In genomic region chr17:38296834-38297517, GRCh38 we compare ENCODE assay signal across 8 cellular contexts. TPM values are rescaled to one million over a fixed set of nuclear protein-coding genes. Genes with fewer than 3 reads are reported as not detected.
DNase-seq lines count a peak whose midpoint lies in the region; ATAC-seq, FAIRE-seq and TF ChIP-seq lines count a peak whose summit lies in the region.
"Not testable (repeated sequence)": the region's sequence is repeated elsewhere in the genome, so short reads cannot be mapped to it uniquely, and the experiment has no call there.

Gene MRPL45 (plus strand): TSS chr17:38297168. CDS start chr17:38297184, 16 bp downstream.

- H3K79me2 ChIP-seq in OCI-LY7 (ENCODE audit: insufficient read depth, low read depth, low read length); endothelial cell of umbilical vein (ENCODE audit: control insufficient read depth, insufficient read depth, low read length): not testable (repeated sequence)

- H2AFZ ChIP-seq in IMR-90 (replicated peaks; ENCODE audit: low read length, poor library complexity) (peak within 1 kb of the TSS; percentile 81), OCI-LY7 (ENCODE audit: low read length) (peak within 1 kb of the TSS; percentile 68), endothelial cell of umbilical vein (ENCODE audit: low read depth, low read length) (peak within 1 kb of the TSS; percentile 81)

- TF ChIP-seq CTCF in IMR-90 (conservative IDR thresholded peaks at IDR 0.05; ENCODE audit: low read depth, low read length); OCI-LY7 (conservative IDR thresholded peaks at IDR 0.05; ENCODE audit: low read length); endothelial cell of umbilical vein (IDR thresholded peaks at IDR 0.05; ENCODE audit: extremely low read depth in 1 of 2, insufficient read depth in 1 of 2, low read depth in 1 of 2, low read length in 2 of 2): not testable (repeated sequence)

- peak within 1 kb of the TSS; percentile 71; the same call in 1 of the 2 replicates for H4K5ac ChIP-seq in IMR-90 (ENCODE audit: low read depth, low read length)

- H3K9ac ChIP-seq in IMR-90 (ENCODE audit: low read depth, low read length) (peak within 1 kb of the TSS; percentile 73), endothelial cell of umbilical vein (replicated peaks; ENCODE audit: extremely low read depth, insufficient read depth, low read length) (peak within 1 kb of the TSS; percentile 31)

- not testable (repeated sequence) for H3K9me3 ChIP-seq in IMR-90 (ENCODE audit: control insufficient read depth, insufficient read depth, low read length); OCI-LY7 (ENCODE audit: low read length); endothelial cell of umbilical vein (replicated peaks; ENCODE audit: control insufficient read depth, insufficient read depth, low read length)

- FAIRE-seq in endothelial cell of umbilical vein (lab: Jason Lieb, UNC), result not testable (repeated sequence)

- H3K14ac ChIP-seq in IMR-90 (replicated peaks; ENCODE audit: low read depth, low read length), result not testable (repeated sequence)

- H2BK15ac ChIP-seq in IMR-90 (ENCODE audit: low read depth, low read length), result not testable (repeated sequence)

- CTCF ChIA-PET in IMR-90 (lab: Yijun Ruan, JAX); OCI-LY7 (lab: Charles Lee; ENCODE audit: unreplicated experiment): not testable (repeated sequence)
- CTCF ChIA-PET in endothelial cell of umbilical vein (lab: Charles Lee), result interaction anchor here (1.0 kb wide), 1 partner anchor 25 kb away, joined by 4 read pairs; no protein-coding TSS in a partner anchor

- not testable (repeated sequence) for BruUV-seq in IMR-90 (replicated peaks; lab: Mats Ljungman, UMichigan); OCI-LY7 (replicated peaks; lab: Mats Ljungman, UMichigan); endothelial cell of umbilical vein (replicated peaks; lab: Mats Ljungman, UMichigan)

- peak; percentile 82 for TF ChIP-seq POLR2A in IMR-90 (IDR thresholded peaks at IDR 0.05; ENCODE audit: low read depth, low read length)
- peak; percentile 35 for TF ChIP-seq POLR2A in endothelial cell of umbilical vein (IDR thresholded peaks at IDR 0.05; ENCODE audit: low read depth, low read length)

- not testable (repeated sequence) for H3K36me3 ChIP-seq in IMR-90 (ENCODE audit: control insufficient read depth, insufficient read depth, low read length); OCI-LY7 (ENCODE audit: insufficient read depth, low read length); endothelial cell of umbilical vein (ENCODE audit: control insufficient read depth in 2 of 2, extremely low read depth in 1 of 2, insufficient read depth in 2 of 2, low read length in 2 of 2)

- not testable (repeated sequence) for H3K18ac ChIP-seq in IMR-90 (ENCODE audit: low read depth, low read length)

- DNase-seq in DMS 273 (lab: John Stamatoyannopoulos, UW; ENCODE audit: unreplicated experiment) (peak; percentile 99), IMR-90 (peak; percentile 94), OCI-LY7 (ENCODE audit: low spot score) (peak; percentile 96), activated T-cell treated with anti-CD3 and anti-CD28 coated beads for 1 hour (ENCODE audit: low read depth) (peak; percentile 93), endothelial cell of umbilical vein (ENCODE audit: low read depth, low spot score) (peak; percentile 98), midbrain (lab: John Stamatoyannopoulos, UW) (peak; percentile 97)
- peak; percentile 94 to 95 for DNase-seq in stimulated activated CD8-positive, alpha-beta memory T cell treated with anti-CD3 and anti-CD28 coated beads, Interleukin-15, amount 100 ng/mL, for 48 hours (ENCODE audit: low read depth in 2 of 2)

- H3K23ac ChIP-seq in IMR-90 (ENCODE audit: low read depth, low read length), result not testable (repeated sequence)

- H3K27me3 ChIP-seq in IMR-90 (ENCODE audit: control insufficient read depth, insufficient read depth, low read length); endothelial cell of umbilical vein (ENCODE audit: control insufficient read depth in 2 of 2, insufficient read depth in 2 of 2, low read length in 2 of 2): not testable (repeated sequence)

- peak within 1 kb of the TSS; percentile 64 for H3K27ac ChIP-seq in IMR-90 (ENCODE audit: insufficient read depth, low read length)
- H3K27ac ChIP-seq in OCI-LY7 (ENCODE audit: low read depth, low read length, poor library complexity, severe bottlenecking), result peak within 1 kb of the TSS; percentile 60
- H3K27ac ChIP-seq in endothelial cell of umbilical vein (ENCODE audit: insufficient read depth, low read depth, low read length), result peak within 1 kb of the TSS; percentile 61

- not testable (repeated sequence) for H2AK9ac ChIP-seq in IMR-90 (replicated peaks; ENCODE audit: low read depth, low read length, poor library complexity)

- H2BK120ac ChIP-seq in IMR-90 (ENCODE audit: low read depth, low read length), result not testable (repeated sequence)

- H3K56ac ChIP-seq in IMR-90 (ENCODE audit: extremely low read depth, insufficient read depth, low read length), result 0 out of 2 replicates have a peak within 1 kb of the TSS, but pooled peaks have one; percentile 37

- intact Hi-C loops in IMR-90 (cut with micrococcal nuclease); OCI-LY7 (cut with micrococcal nuclease; ENCODE audit: unreplicated experiment); endothelial cell of umbilical vein (cut with micrococcal nuclease): not testable (repeated sequence)

- H4K8ac ChIP-seq in IMR-90 (ENCODE audit: low read depth in 2 of 2, low read length in 2 of 2), result peak within 1 kb of the TSS; percentile 73 to 98

- H3K79me1 ChIP-seq in IMR-90 (ENCODE audit: low read depth in 1 of 2, low read length in 2 of 2), result not testable (repeated sequence)

- in situ Hi-C loops in IMR-90 (cut with MboI; ENCODE audit: low sequenced_read_pairs), result loop anchor here (25.0 kb wide), 1 partner anchor 660 kb away; the partner anchor contains the start of gene DDX52

- POLR2A ChIA-PET in IMR-90 (lab: Charles Lee; ENCODE audit: unreplicated experiment) (interaction anchor here (0.5 to 0.6 kb wide), 2 partner anchors 40 to 1107 kb away, joined by 4 to 5 read pairs; no protein-coding TSS in a partner anchor), OCI-LY7 (lab: Charles Lee) (interaction anchor here (0.6 to 0.7 kb wide), 2 partner anchors 118 to 267 kb away, joined by 3 to 6 read pairs; no protein-coding TSS in a partner anchor)
- POLR2A ChIA-PET in endothelial cell of umbilical vein (lab: Charles Lee), result not testable (repeated sequence)

- WGBS in IMR-90 (ENCODE audit: extremely low coverage in 2 of 2, insufficient read length in 1 of 2), 2 experiments, result 0% methylated on average over 4 of the region's 48 CpGs; no CpG with 5 or more reads in 1 of the 2 experiments

- peak; percentile 95 for ATAC-seq in GM21529 (IDR thresholded peaks at IDR 0.05; ENCODE audit: unreplicated experiment)
- peak; percentile 98 for ATAC-seq in IMR-90 (ENCODE audit: low read depth)

- H3K4me3 ChIP-seq in IMR-90 (ENCODE audit: insufficient read depth, low read depth, low read length) (peak within 1 kb of the TSS; percentile 61), OCI-LY7 (ENCODE audit: low read depth, low read length, poor library complexity, severe bottlenecking) (peak within 1 kb of the TSS; percentile 77), endothelial cell of umbilical vein (replicated peaks in 1 of 3; ENCODE audit: insufficient read depth in 1 of 3, low read depth in 1 of 3, low read length in 3 of 3) (peak within 1 kb of the TSS; percentile 55 to 82 (median 64))

- not testable (repeated sequence) for H4K20me1 ChIP-seq in IMR-90 (ENCODE audit: insufficient read depth, low read length); OCI-LY7 (ENCODE audit: insufficient read depth, low read length); endothelial cell of umbilical vein (replicated peaks; ENCODE audit: control insufficient read depth, extremely low read depth, insufficient read depth, low read length)

- not testable (repeated sequence) for H4K91ac ChIP-seq in IMR-90 (ENCODE audit: insufficient read depth, low read depth, low read length)

- TF ChIP-seq RAD21 in IMR-90 (IDR thresholded peaks at IDR 0.05; ENCODE audit: low read length), result not testable (repeated sequence)

- not testable (repeated sequence) for H3K9me1 ChIP-seq in IMR-90 (ENCODE audit: insufficient read depth, low read length); endothelial cell of umbilical vein (replicated peaks; ENCODE audit: control insufficient read depth, extremely low read depth, insufficient read depth, low read length)

- peak within 1 kb of the TSS; percentile 83; the same call in 1 of the 2 replicates for H3K4ac ChIP-seq in IMR-90 (ENCODE audit: low read depth, low read length)

- peak within 1 kb of the TSS; percentile 71 for H2BK5ac ChIP-seq in IMR-90 (ENCODE audit: low read depth, low read length, poor library complexity, severe bottlenecking)

- dilution Hi-C loops in IMR-90 (cut with HindIII; ENCODE audit: low sequenced_read_pairs, unreplicated experiment); endothelial cell of umbilical vein (cut with MboI; ENCODE audit: extremely low pct_ligation_motif_present, low sequenced_read_pairs): not testable (repeated sequence)

- not testable (repeated sequence) for H2AK5ac ChIP-seq in IMR-90 (ENCODE audit: low read depth, low read length)

- H2BK20ac ChIP-seq in IMR-90 (ENCODE audit: low read depth, low read length), result not testable (repeated sequence)

- not testable (repeated sequence) for H3K9me2 ChIP-seq in OCI-LY7 (ENCODE audit: insufficient read depth, low read length)

- peak within 1 kb of the TSS; percentile 90 for H3K4me2 ChIP-seq in IMR-90 (ENCODE audit: low read depth, low read length)
- peak within 1 kb of the TSS; percentile 64 for H3K4me2 ChIP-seq in OCI-LY7 (ENCODE audit: low read length)
- peak within 1 kb of the TSS; percentile 57 for H3K4me2 ChIP-seq in endothelial cell of umbilical vein (ENCODE audit: insufficient read depth, low read length)

- H3K4me1 ChIP-seq in IMR-90 (ENCODE audit: control insufficient read depth, insufficient read depth, low read length); endothelial cell of umbilical vein (ENCODE audit: control insufficient read depth, extremely low read depth, insufficient read depth, low read length): not testable (repeated sequence)
- peaks cover 11% of the 10 kb centered on the region for H3K4me1 ChIP-seq in OCI-LY7 (ENCODE audit: insufficient read depth, low read length, poor library complexity, severe bottlenecking)

RNA-seq across cellular contexts. Expression of gene MRPL45, which starts in this region (rescaled TPM):
- 44.2 and 46.8 TPM in 2 replicates for total RNA-seq in IMR-90 (2012; rRNA removed)
- polyA plus RNA-seq in IMR-90 (2012; rRNA removed), result 36.3 and 39.6 TPM in 2 replicates
- polyA plus RNA-seq in IMR-90 (2012; cell fraction: cytosol; rRNA removed), result 15.4 and 41.7 TPM in 2 replicates
- 4.9 and 23.6 TPM in 2 replicates for polyA plus RNA-seq in IMR-90 (2012; cell fraction: nucleus; rRNA removed; ENCODE audit: low replicate concordance)
- 29.5 and 29.6 TPM in 2 replicates for total RNA-seq in OCI-LY7 (2014; rRNA removed; shearing (Covaris generic))
- total RNA-seq in OCI-LY7 (2022), result 41.5 and 45.1 TPM in 2 replicates
- total RNA-seq in endothelial cell of umbilical vein, result 41.0 and 45.5 TPM in 2 replicates
- 34.2 and 41.2 TPM in 2 replicates for polyA plus RNA-seq in endothelial cell of umbilical vein
- 56.7 and 57.6 TPM in 2 replicates for polyA plus RNA-seq in endothelial cell of umbilical vein (2011; cell fraction: cytosol; rRNA removed)
- 26.4 and 26.6 TPM in 2 replicates for polyA plus RNA-seq in endothelial cell of umbilical vein (2011; cell fraction: nucleus; rRNA removed)
- polyA plus RNA-seq in endothelial cell of umbilical vein (2012), result 51.9 and 56.2 TPM in 2 replicates
- 42.5 and 48.5 TPM in 2 replicates for polyA minus RNA-seq in endothelial cell of umbilical vein
- 31.9 TPM for polyA minus RNA-seq in endothelial cell of umbilical vein (2011; cell fraction: cytosol; rRNA and poly(A)+ RNA removed)
- 6.2 and 8.9 TPM in 2 replicates for polyA minus RNA-seq in endothelial cell of umbilical vein (2011; cell fraction: nucleus; rRNA and poly(A)+ RNA removed)

Comparison
In these comparisons a context has a peak if more than half of its experiments do, and no peak if none do; other contexts are left out.
1. Peak in every context shown above with its lines: DNase-seq, ATAC-seq, H3K4me3 ChIP-seq and H3K27ac ChIP-seq.